In genomic region chr12:88986056-88986455, GRCh38 we compare ENCODE assay signal across 27 cellular contexts.
"Had no signal": no experiment of that assay in that cellular context is flagged by ENCODE, and none has a peak within 500 bp of the region (broad histone marks: within the 10 kb centered on the region; RNA-seq: fewer than 3 reads in every experiment).

No MANE protein-coding gene starts in this region.

- H3K9me3 ChIP-seq: colonic mucosa, gastroesophageal sphincter, heart left ventricle, left lung, lower lobe of right lung, neutrophil, right lobe of liver, suprapubic skin, transverse colon, upper lobe of right lung, uterus had no signal

- H3K4me1 ChIP-seq: colonic mucosa, foreskin keratinocyte, left lung, lower lobe of right lung, right lobe of liver, suprapubic skin, transverse colon, upper lobe of right lung, uterus had no signal

- H3K4me2 ChIP-seq: hepatocyte had no signal

- H3K27me3 ChIP-seq: colonic mucosa, foreskin keratinocyte, gastroesophageal sphincter, heart left ventricle, hepatocyte, left lung, neutrophil, right lobe of liver, suprapubic skin, transverse colon, upper lobe of right lung, uterus had no signal

- FAIRE-seq: kidney, small intestine had no signal

- H3K9ac ChIP-seq: parathyroid adenoma had no signal

- H2AFZ ChIP-seq: hepatocyte, parathyroid adenoma had no signal

- H3K4me3 ChIP-seq: colonic mucosa, gastroesophageal sphincter, heart left ventricle, hepatocyte, left lung, lower lobe of right lung, right lobe of liver, suprapubic skin, transverse colon, upper lobe of right lung, uterus had no signal

- H3K79me2 ChIP-seq: hepatocyte, parathyroid adenoma had no signal

- ATAC-seq: foreskin keratinocyte; gastroesophageal sphincter; heart left ventricle; left cardiac atrium; left lung; lower lobe of right lung; naive thymus-derived CD8-positive, alpha-beta T cell; right lobe of liver; stimulated activated naive CD8-positive, alpha-beta T cell treated with anti-CD3 and anti-CD28 coated beads, Interleukin-15, amount 100 ng/mL, for 72 hours; upper lobe of right lung had no signal

- H3K27ac ChIP-seq: colonic mucosa, foreskin keratinocyte, gastroesophageal sphincter, hepatocyte, left lung, lower lobe of right lung, neutrophil, parathyroid adenoma, right lobe of liver, suprapubic skin, transverse colon, upper lobe of right lung, uterus had no signal

- H3K36me3 ChIP-seq: colonic mucosa, gastroesophageal sphincter, heart left ventricle, left lung, lower lobe of right lung, neutrophil, right lobe of liver, suprapubic skin, transverse colon, upper lobe of right lung, uterus had no signal

- DNase-seq: colonic mucosa; dermis blood vessel endothelial cell; effector memory CD4-positive, alpha-beta T cell; erythroblast; foreskin keratinocyte; heart left ventricle; left cardiac atrium; left lung; lower lobe of right lung; naive thymus-derived CD8-positive, alpha-beta T cell; nephron progenitor cell; right lobe of liver; small intestine; stimulated activated CD4-positive, alpha-beta T cell treated with anti-CD3 and anti-CD28 coated beads, Interleukin-15, amount 100 ng/mL, for 24 hours; stimulated activated CD4-positive, alpha-beta T cell treated with anti-CD3 and anti-CD28 coated beads, Interleukin-4, amount 100 ng/mL, for 1 hour; stimulated activated CD8-positive, alpha-beta memory T cell treated with anti-CD3 and anti-CD28 coated beads, Interleukin-4, amount 100 ng/mL, for 48 hours; stimulated activated naive CD4-positive, alpha-beta T cell; stimulated activated naive CD8-positive, alpha-beta T cell treated with anti-CD3 and anti-CD28 coated beads, Interleukin-15, amount 100 ng/mL, for 72 hours; transverse colon; upper lobe of right lung; uterus had no signal
